ENCODE assay signal across 8 cellular contexts in genomic region chr1:202464153-202464742, GRCh38.
DNase-seq lines count a peak whose midpoint lies in the region; ATAC-seq, FAIRE-seq and TF ChIP-seq lines count a peak whose summit lies in the region.
"Not testable (repeated sequence)": the region's sequence is repeated elsewhere in the genome, so short reads cannot be mapped to it uniquely, and the experiment has no call there.

No MANE protein-coding gene starts in this region.

- not testable (repeated sequence) for TF ChIP-seq EP300 in Ishikawa (IDR thresholded peaks at IDR 0.05; ENCODE audit: borderline replicate concordance)

- not testable (repeated sequence) for H3K4me1 Mint-ChIP-seq in T-helper 17 cell

- not testable (repeated sequence) for DNase-seq in DND-41; T-helper 17 cell; urothelium cell line (ENCODE audit: low spot score)
- DNase-seq in NCI-H446 (lab: John Stamatoyannopoulos, UW) (peak; percentile 24 to 63), dermis microvascular lymphatic vessel endothelial cell (ENCODE audit: low read depth in 2 of 2) (peak; percentile 46 to 73), hepatocyte (ENCODE audit: low spot score) (peak; percentile 48)

- not testable (repeated sequence) for H3K9me3 ChIP-seq in DND-41 (ENCODE audit: insufficient read depth, low read length, severe bottlenecking); T-helper 17 cell (ENCODE audit: control insufficient read depth, low read length, poor library complexity, severe bottlenecking); hepatocyte (ENCODE audit: low read depth); neutrophil

- not testable (repeated sequence) for H3K4me3 Mint-ChIP-seq in T-helper 17 cell

- FAIRE-seq in urothelium cell line (lab: Jason Lieb, UNC) = peak; percentile 9

- TF ChIP-seq CTCF in DND-41 (IDR thresholded peaks at IDR 0.05; ENCODE audit: borderline replicate concordance, extremely low read depth, low read length, poor library complexity, severe bottlenecking) (peak; percentile 63), hepatocyte (IDR thresholded peaks at IDR 0.05; ENCODE audit: poor library complexity) (peak; percentile 74), neutrophil (IDR thresholded peaks at IDR 0.05) (peak; percentile 76)

- not testable (repeated sequence) for H3K4me3 ChIP-seq in DND-41 (ENCODE audit: low read depth in 1 of 2, low read length in 2 of 2); hepatocyte; neutrophil (ENCODE audit: low read depth in 1 of 2, low read length in 1 of 2)

- H3K27me3 ChIP-seq in DND-41 (ENCODE audit: insufficient read depth, low read length, poor library complexity); hepatocyte; neutrophil: not testable (repeated sequence)

- not testable (repeated sequence) for H3K36me3 Mint-ChIP-seq in T-helper 17 cell (ENCODE audit: low read depth)

- not testable (repeated sequence) for H3K4me2 ChIP-seq in DND-41 (ENCODE audit: insufficient read depth, low read length); hepatocyte

- H3K79me2 ChIP-seq in DND-41 (ENCODE audit: insufficient read depth, low read length); hepatocyte: not testable (repeated sequence)

- H3K27me3 Mint-ChIP-seq in T-helper 17 cell = not testable (repeated sequence)

- not testable (repeated sequence) for H3K27ac ChIP-seq in DND-41 (ENCODE audit: low read length); hepatocyte; neutrophil

- not testable (repeated sequence) for H3K4me1 ChIP-seq in DND-41 (ENCODE audit: insufficient read depth, low read length); hepatocyte (ENCODE audit: insufficient read depth)
- peaks cover 10% of the 10 kb centered on the region in 2 experiments for H3K4me1 ChIP-seq in neutrophil (ENCODE audit: control insufficient read depth in 1 of 2, insufficient read depth in 1 of 2, low read depth in 1 of 2, low read length in 1 of 2)

- ATAC-seq in DND-41 (ENCODE audit: insufficient read depth, low read depth) (peak; percentile 67), T-helper 17 cell (peak; percentile 46)

- WGBS in hepatocyte (ENCODE audit: low lambda C conversion rate, missing lambda C conversion rate) = 33% methylated on average over 4 of the region's 4 CpGs

- not testable (repeated sequence) for H4K20me1 ChIP-seq in DND-41 (ENCODE audit: insufficient read depth, low read length); hepatocyte (ENCODE audit: insufficient read depth, poor library complexity, severe bottlenecking)

- H2AFZ ChIP-seq in DND-41 (ENCODE audit: low read depth, low read length); hepatocyte: not testable (repeated sequence)

- H3K36me3 ChIP-seq in DND-41 (ENCODE audit: insufficient read depth, low read length); hepatocyte (replicated peaks; ENCODE audit: insufficient read depth, low read depth): not testable (repeated sequence)
- H3K36me3 ChIP-seq in neutrophil = peaks cover 12% of the 10 kb centered on the region

- peak; percentile 68 for TF ChIP-seq RAD21 in Ishikawa (IDR thresholded peaks at IDR 0.05; ENCODE audit: low read depth)

- H3K9ac ChIP-seq in DND-41 (ENCODE audit: low read depth, low read length) = not testable (repeated sequence)

- not testable (repeated sequence) for H3K27ac Mint-ChIP-seq in T-helper 17 cell

- H3K9me2 ChIP-seq in hepatocyte (replicated peaks; ENCODE audit: insufficient read depth) = not testable (repeated sequence)
